Comparison of ENCODE assay signal across 1 cellular context in genomic region chr1:27388337-27389005, GRCh38.
TF ChIP-seq lines count a peak whose summit lies in the region.

No MANE protein-coding gene starts in this region.

TF ChIP-seq in HepG2, 621 proteins besides CTCF, POLR2A, EP300 and RAD21:
- no peak for TF ChIP-seq NR2F6 (IDR thresholded peaks at IDR 0.05)
- 0 out of 2 replicates have a peak, but pooled peaks have one; percentile 11 for TF ChIP-seq NR2F6 (CRISPR knock-in tag; IDR thresholded peaks at IDR 0.05)
- TF ChIP-seq ZNF354B (CRISPR knock-in tag; IDR thresholded peaks at IDR 0.05) = no peak
- TF ChIP-seq STAG1 (CRISPR knock-in tag; IDR thresholded peaks at IDR 0.05) = peak; percentile 81
- no peak for TF ChIP-seq CENPT (CRISPR knock-in tag; IDR thresholded peaks at IDR 0.05; ENCODE audit: low read depth)
- TF ChIP-seq IKZF1 (IDR thresholded peaks at IDR 0.05) = no peak
- peak; percentile 35; the same call in 1 of the 2 replicates for TF ChIP-seq PATZ1 (CRISPR knock-in tag; IDR thresholded peaks at IDR 0.05)
- no peak for TF ChIP-seq ZNF784 (CRISPR knock-in tag; IDR thresholded peaks at IDR 0.05; ENCODE audit: borderline replicate concordance)
- peak; percentile 55; the same call in 1 of the 2 replicates for TF ChIP-seq ZFP1 (CRISPR knock-in tag; IDR thresholded peaks at IDR 0.05)
- peak; percentile 92 for TF ChIP-seq SMC3 (IDR thresholded peaks at IDR 0.05; ENCODE audit: low read length)
- TF ChIP-seq TFDP1 (CRISPR knock-in tag; IDR thresholded peaks at IDR 0.05; ENCODE audit: borderline replicate concordance) = no peak
- no peak for TF ChIP-seq MXI1 (IDR thresholded peaks at IDR 0.05; ENCODE audit: borderline replicate concordance, low read depth, low read length)
- TF ChIP-seq HDAC6 (IDR thresholded peaks at IDR 0.05; ENCODE audit: low read depth, low read length) = no peak
- TF ChIP-seq E2F2 (CRISPR knock-in tag; IDR thresholded peaks at IDR 0.05; ENCODE audit: borderline replicate concordance) = no peak
- TF ChIP-seq ZBTB2 (CRISPR knock-in tag; IDR thresholded peaks at IDR 0.05; ENCODE audit: low read depth) = no peak
- TF ChIP-seq ZFP41 (CRISPR knock-in tag; IDR thresholded peaks at IDR 0.05; ENCODE audit: borderline replicate concordance) = no peak
- TF ChIP-seq ARHGAP35 (CRISPR knock-in tag; IDR thresholded peaks at IDR 0.05; ENCODE audit: borderline replicate concordance) = no peak
- no peak for TF ChIP-seq U2AF2 (IDR thresholded peaks at IDR 0.05; ENCODE audit: low read depth, low read length)
- TF ChIP-seq ZSCAN25 (CRISPR knock-in tag; IDR thresholded peaks at IDR 0.05) = no peak
- TF ChIP-seq SKIL (CRISPR knock-in tag; IDR thresholded peaks at IDR 0.05; ENCODE audit: borderline replicate concordance) = no peak
- TF ChIP-seq ZNF446 (CRISPR knock-in tag; IDR thresholded peaks at IDR 0.05) = no peak
TF ChIP-seq in HepG2: peak in this region for 5.
